8 cellular contexts compared by ENCODE assay signal in genomic region chr4:39029752-39030694, GRCh38. TPM values are rescaled to one million over a fixed set of nuclear protein-coding genes. Genes with fewer than 3 reads are reported as not detected.
DNase-seq lines count a peak whose midpoint lies in the region; ATAC-seq and TF ChIP-seq lines count a peak whose summit lies in the region.

No MANE protein-coding gene starts in this region.

- DNase-seq in GM10248 (ENCODE audit: extremely low spot score) (peak; percentile 41), RWPE2 (ENCODE audit: low spot score) (no peak), germinal center (ENCODE audit: low spot score) (peak; percentile 20), NCI-H1417 treated with DMSO at 0.1 percent for 48 hours (lab: John Stamatoyannopoulos, UW) (no peak), head of caudate nucleus (no peak), left ventricle myocardium superior (no peak), NK-92 (lab: John Stamatoyannopoulos, UW; ENCODE audit: unreplicated experiment) (no peak)

- H3K4me1 ChIP-seq in RWPE2 (ENCODE audit: insufficient read depth, poor library complexity, severe bottlenecking): peaks cover 52% of the 10 kb centered on the region

- POLR2A ChIA-PET in GM10248 (lab: Yijun Ruan, JAX): interaction anchor here (0.6 to 2.2 kb wide), 2 partner anchors 14 to 936 kb away, joined by 3 to 7 read pairs; no protein-coding TSS in a partner anchor

- ATAC-seq in GM21447 (IDR thresholded peaks at IDR 0.05; ENCODE audit: unreplicated experiment): peak; percentile 33
- peak; percentile 35; the same call in 2 of the 3 replicates for ATAC-seq in RWPE2 (ENCODE audit: low read depth)
- no peak for ATAC-seq in left ventricle myocardium superior

- peak overlapping the region; percentile 32 for H3K4me3 ChIP-seq in RWPE2 (ENCODE audit: severe bottlenecking)

- H3K27me3 ChIP-seq in RWPE2 (ENCODE audit: insufficient read depth, poor library complexity, severe bottlenecking): no peaks in the 10 kb centered on the region

- CTCF ChIA-PET in GM10248 (lab: Yijun Ruan, JAX): interaction anchor here (0.5 to 2.6 kb wide), 16 partner anchors 8 to 421 kb away, joined by 3 to 9 read pairs (median 3); partner anchors contain the start of gene TLR10

- no peaks in the 10 kb centered on the region for H3K9me3 ChIP-seq in RWPE2 (ENCODE audit: severe bottlenecking)

- H3K27ac ChIP-seq in RWPE2 (ENCODE audit: poor library complexity, severe bottlenecking): peak overlapping the region; percentile 95

- intact Hi-C loops in head of caudate nucleus (cut with DNase I): no loop called here
- intact Hi-C loops in left ventricle myocardium superior (cut with micrococcal nuclease): no loop called here

- TF ChIP-seq CTCF in GM10248 (IDR thresholded peaks at IDR 0.05; ENCODE audit: control extremely low read depth, extremely low read depth, low read depth, missing control alignments) (peak; percentile 5), RWPE2 (IDR thresholded peaks at IDR 0.05; ENCODE audit: poor library complexity, severe bottlenecking) (peak; percentile 20)

- H3K36me3 ChIP-seq in RWPE2 (ENCODE audit: low read depth): peaks cover 17% of the 10 kb centered on the region

RNA-seq across cellular contexts. Expression of gene TMEM156, which starts 2.2 kb away (rescaled TPM):
- total RNA-seq in left ventricle myocardium superior: not detected

RNA-seq across cellular contexts. Expression of gene KLHL5, which starts 32.0 kb away (rescaled TPM):
- total RNA-seq in left ventricle myocardium superior: 13.5 TPM

Comparison
In these comparisons a context has a peak if more than half of its experiments do, and no peak if none do; other contexts are left out.
1. DNase-seq: peak in GM10248 (single experiment) and germinal center (single experiment); none in RWPE2 (single experiment), NCI-H1417 treated with DMSO at 0.1 percent for 48 hours (single experiment), head of caudate nucleus (0 of 42), left ventricle myocardium superior (single experiment) and NK-92 (single experiment).